ENCODE assay signal across 1 cellular context in genomic region chr22:22371031-22371541, GRCh38.
TF ChIP-seq lines count a peak whose summit lies in the region.

No MANE protein-coding gene starts in this region.

TF ChIP-seq in K562, 482 proteins besides CTCF, POLR2A, EP300 and RAD21 (continued from another document and continues in another):
- TF ChIP-seq, protein P1, sequence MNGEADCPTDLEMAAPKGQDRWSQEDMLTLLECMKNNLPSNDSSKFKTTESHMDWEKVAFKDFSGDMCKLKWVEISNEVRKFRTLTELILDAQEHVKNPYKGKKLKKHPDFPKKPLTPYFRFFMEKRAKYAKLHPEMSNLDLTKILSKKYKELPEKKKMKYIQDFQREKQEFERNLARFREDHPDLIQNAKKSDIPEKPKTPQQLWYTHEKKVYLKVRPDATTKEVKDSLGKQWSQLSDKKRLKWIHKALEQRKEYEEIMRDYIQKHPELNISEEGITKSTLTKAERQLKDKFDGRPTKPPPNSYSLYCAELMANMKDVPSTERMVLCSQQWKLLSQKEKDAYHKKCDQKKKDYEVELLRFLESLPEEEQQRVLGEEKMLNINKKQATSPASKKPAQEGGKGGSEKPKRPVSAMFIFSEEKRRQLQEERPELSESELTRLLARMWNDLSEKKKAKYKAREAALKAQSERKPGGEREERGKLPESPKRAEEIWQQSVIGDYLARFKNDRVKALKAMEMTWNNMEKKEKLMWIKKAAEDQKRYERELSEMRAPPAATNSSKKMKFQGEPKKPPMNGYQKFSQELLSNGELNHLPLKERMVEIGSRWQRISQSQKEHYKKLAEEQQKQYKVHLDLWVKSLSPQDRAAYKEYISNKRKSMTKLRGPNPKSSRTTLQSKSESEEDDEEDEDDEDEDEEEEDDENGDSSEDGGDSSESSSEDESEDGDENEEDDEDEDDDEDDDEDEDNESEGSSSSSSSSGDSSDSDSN (IDR thresholded peaks at IDR 0.05; ENCODE audit: borderline replicate concordance in 1 of 2, low read depth in 2 of 2, low read length in 2 of 2) = peak in 1 of 2 experiments; percentile 66; a peak in 1 of 4 replicates
- TF ChIP-seq U2AF2 (optimal IDR thresholded peaks at IDR 0.05; ENCODE audit: low read depth, low read length) (no peak), HSF4 (CRISPR knock-in tag; IDR thresholded peaks at IDR 0.05; ENCODE audit: borderline replicate concordance) (no peak), FOSL1 (tag; conservative IDR thresholded peaks at IDR 0.05) (no peak), KDM4B (IDR thresholded peaks at IDR 0.05; ENCODE audit: borderline replicate concordance in 2 of 2, low read depth in 1 of 2) (peak in 1 of 2 experiments; percentile 57; a peak in 1 of 4 replicates), TGIF2 (CRISPR knock-in tag; IDR thresholded peaks at IDR 0.05) (no peak), HNRNPLL (IDR thresholded peaks at IDR 0.05; ENCODE audit: low read depth, low read length, poor library complexity, severe bottlenecking) (no peak), SIN3B (IDR thresholded peaks at IDR 0.05; ENCODE audit: low read depth) (no peak), HIVEP1 (CRISPR knock-in tag; IDR thresholded peaks at IDR 0.05) (no peak), ZBTB49 (CRISPR knock-in tag; IDR thresholded peaks at IDR 0.05; ENCODE audit: borderline replicate concordance) (no peak), THAP12 (CRISPR knock-in tag; IDR thresholded peaks at IDR 0.05) (peak; percentile 4; the same call in 1 of the 2 replicates), FOXK2 (conservative IDR thresholded peaks at IDR 0.05 in 1 of 2, IDR thresholded peaks at IDR 0.05 in 1 of 2; ENCODE audit: low read depth in 2 of 2) (peak in 1 of 2 experiments; percentile 39; a peak in 2 of 4 replicates), ZFP91 (CRISPR knock-in tag; IDR thresholded peaks at IDR 0.05) (no peak), ELF2 (CRISPR knock-in tag; IDR thresholded peaks at IDR 0.05) (no peak), RFX1 (IDR thresholded peaks at IDR 0.05) (no peak), NR3C1 (CRISPR knock-in tag; IDR thresholded peaks at IDR 0.05) (no peak), PRMT5 (CRISPR knock-in tag; IDR thresholded peaks at IDR 0.05) (0 out of 2 replicates have a peak, but pooled peaks have one; percentile 59), SREBF2 (CRISPR knock-in tag; IDR thresholded peaks at IDR 0.05) (no peak), XRCC5 (IDR thresholded peaks at IDR 0.05; ENCODE audit: low read depth, low read length) (peak; percentile 50; the same call in 1 of the 2 replicates), JUNB (CRISPR knock-in tag; conservative IDR thresholded peaks at IDR 0.05) (0 out of 2 replicates have a peak, but pooled peaks have one; percentile 21), RCOR1 (IDR thresholded peaks at IDR 0.05; ENCODE audit: borderline replicate concordance in 1 of 2, low read depth in 2 of 2, low read length in 2 of 2) (peak in 1 of 2 experiments; percentile 50; a peak in 1 of 4 replicates), HMGN3 (IDR thresholded peaks at IDR 0.05; ENCODE audit: borderline replicate concordance, extremely low read depth, insufficient read length, low read depth, low read length) (no peak), SMC3 (conservative IDR thresholded peaks at IDR 0.05; ENCODE audit: insufficient read depth, low read depth, low read length) (peak; percentile 56), PURB (CRISPR knock-in tag; IDR thresholded peaks at IDR 0.05; ENCODE audit: low read depth) (no peak), HDAC3 (IDR thresholded peaks at IDR 0.05; ENCODE audit: borderline replicate concordance, partially characterized antibody) (no peak), ZNF584 (CRISPR knock-in tag; IDR thresholded peaks at IDR 0.05; ENCODE audit: low read depth) (no peak), CTBP1 (IDR thresholded peaks at IDR 0.05; ENCODE audit: borderline replicate concordance) (peak; percentile 58; the same call in 1 of the 2 replicates), NR4A1 (CRISPR knock-in tag; IDR thresholded peaks at IDR 0.05) (0 out of 2 replicates have a peak, but pooled peaks have one; percentile 30), NR4A1 (tag; IDR thresholded peaks at IDR 0.05) (no peak), SMARCC2 (IDR thresholded peaks at IDR 0.05; ENCODE audit: low read depth) (no peak), ZNF134 (CRISPR knock-in tag; conservative IDR thresholded peaks at IDR 0.05) (no peak), EZH2 (IDR thresholded peaks at IDR 0.05; ENCODE audit: borderline replicate concordance, low read depth, low read length) (no peak), BRD9 (IDR thresholded peaks at IDR 0.05; ENCODE audit: low read depth, partially characterized antibody) (no peak), TAF9B (IDR thresholded peaks at IDR 0.05; ENCODE audit: partially characterized antibody) (no peak), ZNF436 (CRISPR knock-in tag; IDR thresholded peaks at IDR 0.05) (no peak), NFYB (IDR thresholded peaks at IDR 0.05; ENCODE audit: extremely low read depth, insufficient read length) (no peak)
- TF ChIP-seq, protein P2, sequence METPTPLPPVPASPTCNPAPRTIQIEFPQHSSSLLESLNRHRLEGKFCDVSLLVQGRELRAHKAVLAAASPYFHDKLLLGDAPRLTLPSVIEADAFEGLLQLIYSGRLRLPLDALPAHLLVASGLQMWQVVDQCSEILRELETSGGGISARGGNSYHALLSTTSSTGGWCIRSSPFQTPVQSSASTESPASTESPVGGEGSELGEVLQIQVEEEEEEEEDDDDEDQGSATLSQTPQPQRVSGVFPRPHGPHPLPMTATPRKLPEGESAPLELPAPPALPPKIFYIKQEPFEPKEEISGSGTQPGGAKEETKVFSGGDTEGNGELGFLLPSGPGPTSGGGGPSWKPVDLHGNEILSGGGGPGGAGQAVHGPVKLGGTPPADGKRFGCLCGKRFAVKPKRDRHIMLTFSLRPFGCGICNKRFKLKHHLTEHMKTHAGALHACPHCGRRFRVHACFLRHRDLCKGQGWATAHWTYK (CRISPR knock-in tag; IDR thresholded peaks at IDR 0.05) = 0 out of 2 replicates have a peak, but pooled peaks have one; percentile 29
- TF ChIP-seq, protein P3, sequence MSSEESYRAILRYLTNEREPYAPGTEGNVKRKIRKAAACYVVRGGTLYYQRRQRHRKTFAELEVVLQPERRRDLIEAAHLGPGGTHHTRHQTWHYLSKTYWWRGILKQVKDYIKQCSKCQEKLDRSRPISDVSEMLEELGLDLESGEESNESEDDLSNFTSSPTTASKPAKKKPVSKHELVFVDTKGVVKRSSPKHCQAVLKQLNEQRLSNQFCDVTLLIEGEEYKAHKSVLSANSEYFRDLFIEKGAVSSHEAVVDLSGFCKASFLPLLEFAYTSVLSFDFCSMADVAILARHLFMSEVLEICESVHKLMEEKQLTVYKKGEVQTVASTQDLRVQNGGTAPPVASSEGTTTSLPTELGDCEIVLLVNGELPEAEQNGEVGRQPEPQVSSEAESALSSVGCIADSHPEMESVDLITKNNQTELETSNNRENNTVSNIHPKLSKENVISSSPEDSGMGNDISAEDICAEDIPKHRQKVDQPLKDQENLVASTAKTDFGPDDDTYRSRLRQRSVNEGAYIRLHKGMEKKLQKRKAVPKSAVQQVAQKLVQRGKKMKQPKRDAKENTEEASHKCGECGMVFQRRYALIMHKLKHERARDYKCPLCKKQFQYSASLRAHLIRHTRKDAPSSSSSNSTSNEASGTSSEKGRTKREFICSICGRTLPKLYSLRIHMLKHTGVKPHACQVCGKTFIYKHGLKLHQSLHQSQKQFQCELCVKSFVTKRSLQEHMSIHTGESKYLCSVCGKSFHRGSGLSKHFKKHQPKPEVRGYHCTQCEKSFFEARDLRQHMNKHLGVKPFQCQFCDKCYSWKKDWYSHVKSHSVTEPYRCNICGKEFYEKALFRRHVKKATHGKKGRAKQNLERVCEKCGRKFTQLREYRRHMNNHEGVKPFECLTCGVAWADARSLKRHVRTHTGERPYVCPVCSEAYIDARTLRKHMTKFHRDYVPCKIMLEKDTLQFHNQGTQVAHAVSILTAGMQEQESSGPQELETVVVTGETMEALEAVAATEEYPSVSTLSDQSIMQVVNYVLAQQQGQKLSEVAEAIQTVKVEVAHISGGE (CRISPR knock-in tag; IDR thresholded peaks at IDR 0.05) = 0 out of 6 replicates have a peak, but pooled peaks of 1 of the 3 experiments have one; percentile 12
- TF ChIP-seq, protein P4, sequence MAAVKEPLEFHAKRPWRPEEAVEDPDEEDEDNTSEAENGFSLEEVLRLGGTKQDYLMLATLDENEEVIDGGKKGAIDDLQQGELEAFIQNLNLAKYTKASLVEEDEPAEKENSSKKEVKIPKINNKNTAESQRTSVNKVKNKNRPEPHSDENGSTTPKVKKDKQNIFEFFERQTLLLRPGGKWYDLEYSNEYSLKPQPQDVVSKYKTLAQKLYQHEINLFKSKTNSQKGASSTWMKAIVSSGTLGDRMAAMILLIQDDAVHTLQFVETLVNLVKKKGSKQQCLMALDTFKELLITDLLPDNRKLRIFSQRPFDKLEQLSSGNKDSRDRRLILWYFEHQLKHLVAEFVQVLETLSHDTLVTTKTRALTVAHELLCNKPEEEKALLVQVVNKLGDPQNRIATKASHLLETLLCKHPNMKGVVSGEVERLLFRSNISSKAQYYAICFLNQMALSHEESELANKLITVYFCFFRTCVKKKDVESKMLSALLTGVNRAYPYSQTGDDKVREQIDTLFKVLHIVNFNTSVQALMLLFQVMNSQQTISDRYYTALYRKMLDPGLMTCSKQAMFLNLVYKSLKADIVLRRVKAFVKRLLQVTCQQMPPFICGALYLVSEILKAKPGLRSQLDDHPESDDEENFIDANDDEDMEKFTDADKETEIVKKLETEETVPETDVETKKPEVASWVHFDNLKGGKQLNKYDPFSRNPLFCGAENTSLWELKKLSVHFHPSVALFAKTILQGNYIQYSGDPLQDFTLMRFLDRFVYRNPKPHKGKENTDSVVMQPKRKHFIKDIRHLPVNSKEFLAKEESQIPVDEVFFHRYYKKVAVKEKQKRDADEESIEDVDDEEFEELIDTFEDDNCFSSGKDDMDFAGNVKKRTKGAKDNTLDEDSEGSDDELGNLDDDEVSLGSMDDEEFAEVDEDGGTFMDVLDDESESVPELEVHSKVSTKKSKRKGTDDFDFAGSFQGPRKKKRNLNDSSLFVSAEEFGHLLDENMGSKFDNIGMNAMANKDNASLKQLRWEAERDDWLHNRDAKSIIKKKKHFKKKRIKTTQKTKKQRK (IDR thresholded peaks at IDR 0.05; ENCODE audit: borderline replicate concordance, low read depth, low read length) = no peak
- TF ChIP-seq, protein P5, sequence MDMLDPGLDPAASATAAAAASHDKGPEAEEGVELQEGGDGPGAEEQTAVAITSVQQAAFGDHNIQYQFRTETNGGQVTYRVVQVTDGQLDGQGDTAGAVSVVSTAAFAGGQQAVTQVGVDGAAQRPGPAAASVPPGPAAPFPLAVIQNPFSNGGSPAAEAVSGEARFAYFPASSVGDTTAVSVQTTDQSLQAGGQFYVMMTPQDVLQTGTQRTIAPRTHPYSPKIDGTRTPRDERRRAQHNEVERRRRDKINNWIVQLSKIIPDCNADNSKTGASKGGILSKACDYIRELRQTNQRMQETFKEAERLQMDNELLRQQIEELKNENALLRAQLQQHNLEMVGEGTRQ (CRISPR knock-in tag; IDR thresholded peaks at IDR 0.05) = 0 out of 2 replicates have a peak, but pooled peaks have one; percentile 2
- TF ChIP-seq, protein P6, sequence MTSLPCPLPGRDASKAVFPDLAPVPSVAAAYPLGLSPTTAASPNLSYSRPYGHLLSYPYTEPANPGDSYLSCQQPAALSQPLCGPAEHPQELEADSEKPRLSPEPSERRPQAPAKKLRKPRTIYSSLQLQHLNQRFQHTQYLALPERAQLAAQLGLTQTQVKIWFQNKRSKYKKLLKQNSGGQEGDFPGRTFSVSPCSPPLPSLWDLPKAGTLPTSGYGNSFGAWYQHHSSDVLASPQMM (CRISPR knock-in tag; IDR thresholded peaks at IDR 0.05) = no peak
